Comparison of ENCODE assay signal across 1 cellular context in the genomic region with DNA sequence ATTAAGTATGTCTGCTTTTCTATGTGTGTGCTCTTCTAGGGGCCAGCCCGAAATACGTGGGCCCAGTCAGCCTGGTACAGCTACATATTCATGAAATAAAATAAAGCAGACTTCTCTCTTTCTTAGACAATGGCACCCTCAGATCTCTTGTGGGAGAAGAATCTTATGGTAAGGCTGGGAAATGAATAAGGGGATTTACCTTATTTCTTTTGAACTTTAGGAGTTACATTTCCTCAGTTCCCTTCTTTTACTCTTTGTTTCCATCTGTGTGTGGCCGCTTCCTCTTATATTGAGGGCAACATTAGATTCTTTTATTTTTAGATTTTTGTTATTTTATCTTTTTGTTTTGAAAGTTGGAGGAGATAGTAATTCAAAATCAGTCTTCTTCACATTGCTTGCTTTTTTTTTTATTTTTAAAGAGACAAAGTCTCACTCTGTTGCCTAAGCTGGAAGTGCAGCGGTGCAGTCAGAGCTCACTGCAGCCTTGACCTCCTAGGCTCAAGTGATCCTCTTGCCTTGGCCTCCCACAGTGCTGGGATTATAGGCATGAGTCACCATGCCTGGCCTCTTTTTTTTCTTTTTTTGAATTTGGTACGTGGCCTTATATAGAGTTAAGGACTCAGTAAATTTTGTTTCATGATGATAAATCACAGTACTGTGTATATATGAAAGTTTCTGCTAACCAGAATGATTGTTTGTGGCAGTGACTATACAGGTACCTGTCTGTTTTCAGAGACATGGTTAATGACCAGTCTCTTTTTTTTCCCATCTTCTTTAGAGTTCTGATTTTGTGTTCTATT.
A peak's percentile ranks its signal among the peaks of the same experiment; 100 is the strongest.
TF ChIP-seq lines count a peak whose summit lies in the region.

No MANE protein-coding gene starts in this region.

TF ChIP-seq in H1, 55 proteins besides CTCF, POLR2A, EP300 and RAD21:
- TF ChIP-seq JUND (IDR thresholded peaks at IDR 0.05; ENCODE audit: low read length) (peak; percentile 84), CEBPB (IDR thresholded peaks at IDR 0.05; ENCODE audit: low read depth, low read length) (no peak)
- TF ChIP-seq, protein P1, sequence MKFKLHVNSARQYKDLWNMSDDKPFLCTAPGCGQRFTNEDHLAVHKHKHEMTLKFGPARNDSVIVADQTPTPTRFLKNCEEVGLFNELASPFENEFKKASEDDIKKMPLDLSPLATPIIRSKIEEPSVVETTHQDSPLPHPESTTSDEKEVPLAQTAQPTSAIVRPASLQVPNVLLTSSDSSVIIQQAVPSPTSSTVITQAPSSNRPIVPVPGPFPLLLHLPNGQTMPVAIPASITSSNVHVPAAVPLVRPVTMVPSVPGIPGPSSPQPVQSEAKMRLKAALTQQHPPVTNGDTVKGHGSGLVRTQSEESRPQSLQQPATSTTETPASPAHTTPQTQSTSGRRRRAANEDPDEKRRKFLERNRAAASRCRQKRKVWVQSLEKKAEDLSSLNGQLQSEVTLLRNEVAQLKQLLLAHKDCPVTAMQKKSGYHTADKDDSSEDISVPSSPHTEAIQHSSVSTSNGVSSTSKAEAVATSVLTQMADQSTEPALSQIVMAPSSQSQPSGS (IDR thresholded peaks at IDR 0.05; ENCODE audit: low read length), result no peak
TF ChIP-seq in H1: peak in this region for 1.
